10 cellular contexts compared by ENCODE assay signal in genomic region chr12:1812650-1813302, GRCh38. TPM values are rescaled to one million over a fixed set of nuclear protein-coding genes. Genes with fewer than 3 reads are reported as not detected.
A peak's percentile ranks its signal among the peaks of the same experiment; 100 is the strongest.
DNase-seq lines count a peak whose midpoint lies in the region; ATAC-seq, FAIRE-seq and TF ChIP-seq lines count a peak whose summit lies in the region.
"Had no signal": no experiment of that assay in that cellular context is flagged by ENCODE, and none has a peak within 500 bp of the region (broad histone marks: within the 10 kb centered on the region; RNA-seq: fewer than 3 reads in every experiment).

No MANE protein-coding gene starts in this region.

- H3K4me1 Mint-ChIP-seq in activated CD8-positive, alpha-beta memory T cell treated with anti-CD3 and anti-CD28 coated beads, Interleukin-2, amount 10 ng/mL, durations not matched to agents 7 days and 5 days: peaks cover 19% of the 10 kb centered on the region
- H3K4me1 Mint-ChIP-seq: central memory CD8-positive, alpha-beta T cell had no signal

- no peak overlapping the region for H3K4me3 Mint-ChIP-seq in activated CD8-positive, alpha-beta memory T cell treated with anti-CD3 and anti-CD28 coated beads, Interleukin-2, amount 10 ng/mL, durations not matched to agents 7 days and 5 days
- H3K4me3 Mint-ChIP-seq: central memory CD8-positive, alpha-beta T cell had no signal

- peaks cover 4% of the 10 kb centered on the region for H3K27me3 Mint-ChIP-seq in activated CD8-positive, alpha-beta memory T cell treated with anti-CD3 and anti-CD28 coated beads, Interleukin-2, amount 10 ng/mL, durations not matched to agents 7 days and 5 days

- peak; percentile 35 for FAIRE-seq in GM12891 (lab: Jason Lieb, UNC)

- DNase-seq in GM12891 (ENCODE audit: insufficient read length, low spot score): no peak
- DNase-seq in RPMI8226: peak; percentile 18
- DNase-seq in fibroblast of mammary gland (ENCODE audit: low read depth): peak; percentile 39
- peak; percentile 69 for DNase-seq in pons (ENCODE audit: low spot score)
- no peak for DNase-seq in DMS79 (lab: John Stamatoyannopoulos, UW)
- no peak for DNase-seq in activated CD8-positive, alpha-beta memory T cell treated with anti-CD3 and anti-CD28 coated beads, Interleukin-2, amount 10 ng/mL, durations not matched to agents 7 days and 5 days
- DNase-seq in effector CD4-positive, alpha-beta T cell: no peak

- CTCF ChIA-PET in activated CD8-positive, alpha-beta memory T cell treated with anti-CD3 and anti-CD28 coated beads, Interleukin-2, amount 10 ng/mL, durations not matched to agents 7 days and 5 days (lab: Charles Lee): interaction anchor here (1.6 to 1.7 kb wide), 2 partner anchors 18 to 127 kb away, joined by 6 to 8 read pairs; no protein-coding TSS in a partner anchor

- no peak overlapping the region for H3K27ac Mint-ChIP-seq in activated CD8-positive, alpha-beta memory T cell treated with anti-CD3 and anti-CD28 coated beads, Interleukin-2, amount 10 ng/mL, durations not matched to agents 7 days and 5 days

- ATAC-seq in GM19452 (IDR thresholded peaks at IDR 0.05; ENCODE audit: unreplicated experiment): no peak
- no peak for ATAC-seq in activated CD8-positive, alpha-beta memory T cell treated with anti-CD3 and anti-CD28 coated beads, Interleukin-2, amount 10 ng/mL, durations not matched to agents 7 days and 5 days

- H3K4me3 ChIP-seq in fibroblast of mammary gland (ENCODE audit: control insufficient read depth, low read depth, low read length): no peak overlapping the region

- no peaks in the 10 kb centered on the region for H3K36me3 Mint-ChIP-seq in activated CD8-positive, alpha-beta memory T cell treated with anti-CD3 and anti-CD28 coated beads, Interleukin-2, amount 10 ng/mL, durations not matched to agents 7 days and 5 days

- no peaks in the 10 kb centered on the region for H3K9me3 Mint-ChIP-seq in activated CD8-positive, alpha-beta memory T cell treated with anti-CD3 and anti-CD28 coated beads, Interleukin-2, amount 10 ng/mL, durations not matched to agents 7 days and 5 days (ENCODE audit: low read depth)
- H3K9me3 Mint-ChIP-seq: central memory CD8-positive, alpha-beta T cell had no signal

- no peak for TF ChIP-seq CTCF in fibroblast of mammary gland (conservative IDR thresholded peaks at IDR 0.05; ENCODE audit: control insufficient read depth, insufficient read depth, low read depth, low read length)

- no peak for TF ChIP-seq POLR2A in GM12891 (IDR thresholded peaks at IDR 0.05; ENCODE audit: low read depth, low read length)

TF ChIP-seq in GM12891, 5 proteins besides CTCF, POLR2A, EP300 and RAD21:
- TF ChIP-seq POU2F2 (IDR thresholded peaks at IDR 0.05; ENCODE audit: low read depth, low read length) (no peak), POLR2AphosphoS5 (IDR thresholded peaks at IDR 0.05; ENCODE audit: low read depth, low read length) (no peak), TAF1 (IDR thresholded peaks at IDR 0.05; ENCODE audit: low read depth, low read length) (no peak), SPI1 (IDR thresholded peaks at IDR 0.05; ENCODE audit: low read depth, low read length) (no peak; the same call in 1 of the 2 replicates)
TF ChIP-seq in GM12891: peak in this region for 0.

RNA-seq across cellular contexts. Expression of gene LRTM2, which starts 7.6 kb away (rescaled TPM):
- not detected for polyA plus RNA-seq in GM12891 (2012; ENCODE audit: low read depth, missing spikeins)
- not detected for total RNA-seq in activated CD8-positive, alpha-beta memory T cell treated with anti-CD3 and anti-CD28 coated beads, Interleukin-2, amount 10 ng/mL, durations not matched to agents 7 days and 5 days
- total RNA-seq: pulmonary artery endothelial cell had no signal

Comparison
In these comparisons a context has a peak if more than half of its experiments do, and no peak if none do; other contexts are left out.
1. DNase-seq: peak in RPMI8226 (single experiment), fibroblast of mammary gland (single experiment) and pons (single experiment); none in GM12891 (single experiment), DMS79 (single experiment), activated CD8-positive, alpha-beta memory T cell treated with anti-CD3 and anti-CD28 coated beads, Interleukin-2, amount 10 ng/mL, durations not matched to agents 7 days and 5 days (single experiment) and effector CD4-positive, alpha-beta T cell (single experiment).